14 cellular contexts compared by ENCODE assay signal in the genomic region with DNA sequence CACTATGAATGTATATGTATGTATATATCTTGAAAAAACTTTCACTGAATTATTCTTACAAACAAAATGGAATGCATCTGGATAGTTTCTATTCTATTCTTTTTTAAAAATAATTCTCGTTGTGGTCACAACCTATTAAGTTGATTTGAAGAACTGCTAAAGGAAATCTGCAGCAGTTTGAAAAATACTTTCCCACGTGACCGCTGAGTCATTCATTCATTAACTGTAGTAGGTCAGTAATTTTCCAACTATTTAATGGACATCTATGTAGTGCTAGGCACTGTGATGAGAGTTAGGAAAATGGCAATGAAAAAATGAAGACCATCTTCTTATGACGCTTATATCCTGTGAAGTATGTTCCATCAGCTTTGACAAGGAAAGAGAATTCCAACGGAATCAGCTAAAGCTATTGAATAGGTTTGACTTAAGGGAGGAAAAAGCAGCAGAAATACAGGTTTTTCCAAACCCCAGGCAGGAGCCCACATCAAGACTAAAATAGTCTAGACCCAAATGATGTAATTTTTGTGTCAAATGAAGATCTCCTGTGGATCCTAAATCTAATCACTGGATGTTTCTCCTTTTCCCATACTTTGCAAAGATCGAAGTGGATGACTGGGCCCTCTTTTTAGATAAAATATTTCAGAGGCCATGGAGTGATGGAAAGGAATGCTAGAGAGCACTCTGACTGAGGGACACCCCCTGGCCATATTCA. TPM values are rescaled to one million over a fixed set of nuclear protein-coding genes. Genes with fewer than 3 reads are reported as not detected.
DNase-seq lines count a peak whose midpoint lies in the region; ATAC-seq and TF ChIP-seq lines count a peak whose summit lies in the region.
"Had no signal": no experiment of that assay in that cellular context is flagged by ENCODE, and none has a peak within 500 bp of the region (broad histone marks: within the 10 kb centered on the region; RNA-seq: fewer than 3 reads in every experiment).

No MANE protein-coding gene starts in this region.

- no peaks in the 10 kb centered on the region for H3K9me3 Mint-ChIP-seq in naive thymus-derived CD4-positive, alpha-beta T cell
- no peaks in the 10 kb centered on the region for H3K9me3 Mint-ChIP-seq in stimulated activated naive B cell treated with anti-CD40 and anti-IgM and Interleukin-4, amounts not matched to agents 10 μg/mL and 1 μg/mL and 100 μg/mL, for 72 hours
- H3K9me3 Mint-ChIP-seq in T-helper 2 cell treated with Interferon-gamma antibody and Interleukin-4, amounts not matched to agents 5 μg/mL and 100 μg/mL, for 36 hours: no peaks in the 10 kb centered on the region
- H3K9me3 Mint-ChIP-seq: activated T-cell treated with anti-CD3 and anti-CD28 coated beads, Interleukin-2, amount 50 U/mL, for 72 hours; CD8-positive, alpha-beta memory T cell; effector memory CD8-positive, alpha-beta T cell had no signal

- H3K4me1 ChIP-seq in mammary epithelial cell (ENCODE audit: insufficient read depth, low read length): peaks cover 14% of the 10 kb centered on the region
- peaks cover 12 to 19% of the 10 kb centered on the region in 2 donors for H3K4me1 ChIP-seq in naive thymus-derived CD4-positive, alpha-beta T cell (ENCODE audit: control insufficient read depth in 2 of 2, insufficient read depth in 2 of 2, low read length in 2 of 2)

- no peak overlapping the region for H3K27ac ChIP-seq in mammary epithelial cell (ENCODE audit: insufficient read depth, low read depth, low read length)
- no peak overlapping the region for H3K27ac ChIP-seq in naive thymus-derived CD4-positive, alpha-beta T cell (ENCODE audit: low read depth, low read length)

- WGBS in mammary epithelial cell (ENCODE audit: low coverage, missing lambda C conversion rate): 70% methylated on average over 6 of the region's 6 CpGs

- intact Hi-C loops in mammary epithelial cell (cut with micrococcal nuclease): loop anchor here (1.0 to 5.0 kb wide), 6 partner anchors 88 to 579 kb away; a partner anchor contains a TSS
- intact Hi-C loops in naive thymus-derived CD4-positive, alpha-beta T cell (cut with micrococcal nuclease): loop anchor here (1.0 to 5.0 kb wide), 8 partner anchors 16 to 247 kb away; no protein-coding TSS in a partner anchor

- H3K4me2 ChIP-seq in mammary epithelial cell (ENCODE audit: insufficient read depth, low read depth, low read length): peak overlapping the region; percentile 4

- CTCF ChIA-PET in mammary epithelial cell (lab: Charles Lee; ENCODE audit: low non-redundant PET): no interaction called here
- CTCF ChIA-PET in naive thymus-derived CD4-positive, alpha-beta T cell (lab: Charles Lee): interaction anchor here (0.6 to 7.0 kb wide), 10 partner anchors 12 to 249 kb away, joined by 3 to 83 read pairs (median 6); a partner anchor contains a TSS

- no peak overlapping the region for H2AFZ ChIP-seq in mammary epithelial cell (ENCODE audit: low read depth, low read length)

- H4K20me1 ChIP-seq in mammary epithelial cell (ENCODE audit: insufficient read depth, low read length): no peaks in the 10 kb centered on the region

- H3K36me3 Mint-ChIP-seq in naive thymus-derived CD4-positive, alpha-beta T cell: no peaks in the 10 kb centered on the region
- H3K36me3 Mint-ChIP-seq in stimulated activated naive B cell treated with anti-CD40 and anti-IgM and Interleukin-4, amounts not matched to agents 10 μg/mL and 1 μg/mL and 100 μg/mL, for 72 hours: no peaks in the 10 kb centered on the region
- H3K36me3 Mint-ChIP-seq in T-helper 2 cell treated with Interferon-gamma antibody and Interleukin-4, amounts not matched to agents 5 μg/mL and 100 μg/mL, for 36 hours (ENCODE audit: low read depth): no peaks in the 10 kb centered on the region
- H3K36me3 Mint-ChIP-seq: CD8-positive, alpha-beta memory T cell had no signal

- DNase-seq in EH (ENCODE audit: low read depth) (peak; percentile 76), NAMALWA (ENCODE audit: low spot score) (peak; percentile 25), mammary epithelial cell (no peak)
- DNase-seq in naive thymus-derived CD4-positive, alpha-beta T cell: no peak
- no peak for DNase-seq in stimulated activated naive B cell treated with anti-CD40 and anti-IgM and Interleukin-4, amounts not matched to agents 10 μg/mL and 1 μg/mL and 100 μg/mL, for 72 hours
- DNase-seq in T-helper 2 cell treated with Interferon-gamma antibody and Interleukin-4, amounts not matched to agents 5 μg/mL and 100 μg/mL, for 36 hours (ENCODE audit: low spot score): no peak
- DNase-seq: left cardiac atrium, NCI-H187 treated with DMSO at 0.1 percent for 48 hours had no signal

- in situ Hi-C loops in mammary epithelial cell (cut with MboI; ENCODE audit: low sequenced_read_pairs in 2 of 2): loop anchor here (5.0 to 10.0 kb wide), 2 partner anchors 189 to 246 kb away; no protein-coding TSS in a partner anchor

- H3K4me3 Mint-ChIP-seq in naive thymus-derived CD4-positive, alpha-beta T cell: peak overlapping the region in 3 of 10 donors; percentile 3 to 39 (median 38)
- no peak overlapping the region for H3K4me3 Mint-ChIP-seq in stimulated activated naive B cell treated with anti-CD40 and anti-IgM and Interleukin-4, amounts not matched to agents 10 μg/mL and 1 μg/mL and 100 μg/mL, for 72 hours
- H3K4me3 Mint-ChIP-seq in T-helper 2 cell treated with Interferon-gamma antibody and Interleukin-4, amounts not matched to agents 5 μg/mL and 100 μg/mL, for 36 hours: no peak overlapping the region
- H3K4me3 Mint-ChIP-seq: effector memory CD8-positive, alpha-beta T cell had no signal

- dilution Hi-C loops in mammary epithelial cell (cut with HindIII; ENCODE audit: low sequenced_read_pairs): loop anchor here (25.0 kb wide), 1 partner anchor 246 kb away; a partner anchor contains a TSS

- H3K27me3 Mint-ChIP-seq in naive thymus-derived CD4-positive, alpha-beta T cell: peaks cover 0 to 9% (median 0%) of the 10 kb centered on the region in 5 donors
- H3K27me3 Mint-ChIP-seq in stimulated activated naive B cell treated with anti-CD40 and anti-IgM and Interleukin-4, amounts not matched to agents 10 μg/mL and 1 μg/mL and 100 μg/mL, for 72 hours: peaks cover 4 to 6% of the 10 kb centered on the region in 2 donors
- H3K27me3 Mint-ChIP-seq in T-helper 2 cell treated with Interferon-gamma antibody and Interleukin-4, amounts not matched to agents 5 μg/mL and 100 μg/mL, for 36 hours (ENCODE audit: low read depth): peaks cover 10% of the 10 kb centered on the region
- H3K27me3 Mint-ChIP-seq: effector memory CD8-positive, alpha-beta T cell had no signal

- H3K4me1 Mint-ChIP-seq in naive thymus-derived CD4-positive, alpha-beta T cell: peaks cover 12 to 48% (median 35%) of the 10 kb centered on the region in 7 donors
- H3K4me1 Mint-ChIP-seq in stimulated activated naive B cell treated with anti-CD40 and anti-IgM and Interleukin-4, amounts not matched to agents 10 μg/mL and 1 μg/mL and 100 μg/mL, for 72 hours: peaks cover 4 to 20% of the 10 kb centered on the region in 2 donors
- H3K4me1 Mint-ChIP-seq in T-helper 2 cell treated with Interferon-gamma antibody and Interleukin-4, amounts not matched to agents 5 μg/mL and 100 μg/mL, for 36 hours (ENCODE audit: low read depth): peaks cover 25% of the 10 kb centered on the region

- no peak overlapping the region for H3K9ac ChIP-seq in mammary epithelial cell (ENCODE audit: insufficient read depth, low read length)

- H3K79me2 ChIP-seq in mammary epithelial cell (ENCODE audit: insufficient read depth, low read length): no peaks in the 10 kb centered on the region

- H3K27ac Mint-ChIP-seq in naive thymus-derived CD4-positive, alpha-beta T cell: peak overlapping the region in 8 of 9 donors; percentile 10 to 86 (median 64)
- no peak overlapping the region for H3K27ac Mint-ChIP-seq in stimulated activated naive B cell treated with anti-CD40 and anti-IgM and Interleukin-4, amounts not matched to agents 10 μg/mL and 1 μg/mL and 100 μg/mL, for 72 hours
- no peak overlapping the region for H3K27ac Mint-ChIP-seq in T-helper 2 cell treated with Interferon-gamma antibody and Interleukin-4, amounts not matched to agents 5 μg/mL and 100 μg/mL, for 36 hours

- H3K9me3 ChIP-seq in mammary epithelial cell (replicated peaks; ENCODE audit: insufficient read depth, low read length): no peaks in the 10 kb centered on the region
- no peaks in the 10 kb centered on the region for H3K9me3 ChIP-seq in naive thymus-derived CD4-positive, alpha-beta T cell (ENCODE audit: control insufficient read depth in 2 of 3, low read length in 3 of 3)
- H3K9me3 ChIP-seq: heart right ventricle had no signal

- TF ChIP-seq CTCF in mammary epithelial cell (conservative IDR thresholded peaks at IDR 0.05 in 1 of 2, IDR thresholded peaks at IDR 0.05 in 1 of 2; ENCODE audit: extremely low read depth in 1 of 2, insufficient read depth in 1 of 2, low read depth in 1 of 2, low read length in 2 of 2): no peak

- ATAC-seq in naive thymus-derived CD4-positive, alpha-beta T cell: no peak
- no peak for ATAC-seq in stimulated activated naive B cell treated with anti-CD40 and anti-IgM and Interleukin-4, amounts not matched to agents 10 μg/mL and 1 μg/mL and 100 μg/mL, for 72 hours (replicated peaks)
- no peak for ATAC-seq in GM21529 (IDR thresholded peaks at IDR 0.05; ENCODE audit: unreplicated experiment)
- no peak for ATAC-seq in HG03139 (IDR thresholded peaks at IDR 0.05; ENCODE audit: unreplicated experiment)
- ATAC-seq: activated T-cell treated with anti-CD3 and anti-CD28 coated beads, Interleukin-2, amount 50 U/mL, for 72 hours; effector memory CD8-positive, alpha-beta T cell had no signal

- POLR2A ChIA-PET in naive thymus-derived CD4-positive, alpha-beta T cell (lab: Charles Lee): interaction anchor here (0.6 to 3.3 kb wide), 8 partner anchors 15 to 161 kb away, joined by 3 to 20 read pairs (median 4); a partner anchor contains a TSS

- H3K4me3 ChIP-seq in mammary epithelial cell (replicated peaks in 1 of 3; ENCODE audit: insufficient read depth in 1 of 3, low read depth in 2 of 3, low read length in 3 of 3): no peak overlapping the region
- no peak overlapping the region for H3K4me3 ChIP-seq in naive thymus-derived CD4-positive, alpha-beta T cell (ENCODE audit: low read length)
- H3K4me3 ChIP-seq: heart right ventricle had no signal

- H3K36me3 ChIP-seq in mammary epithelial cell (ENCODE audit: insufficient read depth, low read length): no peaks in the 10 kb centered on the region
- peaks cover 0 to 3% (median 0%) of the 10 kb centered on the region in 3 experiments for H3K36me3 ChIP-seq in naive thymus-derived CD4-positive, alpha-beta T cell (ENCODE audit: control insufficient read depth in 2 of 3, insufficient read depth in 3 of 3, low read length in 3 of 3)
- H3K36me3 ChIP-seq: heart right ventricle had no signal

- no TSS peak for BruUV-seq in mammary epithelial cell (replicated peaks; lab: Mats Ljungman, UMichigan)

- no peaks in the 10 kb centered on the region for H3K27me3 ChIP-seq in mammary epithelial cell (ENCODE audit: insufficient read depth, low read length)
- H3K27me3 ChIP-seq in naive thymus-derived CD4-positive, alpha-beta T cell (ENCODE audit: control insufficient read depth in 2 of 2, insufficient read depth in 2 of 2, low read length in 2 of 2): no peaks in the 10 kb centered on the region

RNA-seq across cellular contexts. Expression of a gene that starts 4.1 kb away (rescaled TPM):
- 10 to 100 TPM; 16.3 to 17.6 TPM for total RNA-seq in mammary epithelial cell
- polyA plus RNA-seq in mammary epithelial cell: 10.5 TPM
- polyA minus RNA-seq in mammary epithelial cell: 13.2 TPM
- total RNA-seq in naive thymus-derived CD4-positive, alpha-beta T cell: 10 to 100 TPM in 2 of 5 experiments, 1 to 10 TPM in 3; 2.4 to 13.8 (median 6.0) TPM
- 1 to 10 TPM; 1.9 to 5.2 TPM for polyA plus RNA-seq in naive thymus-derived CD4-positive, alpha-beta T cell

RNA-seq across cellular contexts. Expression of a gene that starts 54.1 kb away (rescaled TPM):
- 1 to 10 TPM in 1 of 2 donors, under 1 TPM in 1; 0.17 to 3.4 TPM for total RNA-seq in mammary epithelial cell
- 1.4 TPM for polyA plus RNA-seq in mammary epithelial cell
- 2.2 TPM for polyA minus RNA-seq in mammary epithelial cell
- 10 to 100 TPM in 3 of 5 experiments, 1 to 10 TPM in 2; 7.5 to 46.2 (median 21.6) TPM for total RNA-seq in naive thymus-derived CD4-positive, alpha-beta T cell
- polyA plus RNA-seq in naive thymus-derived CD4-positive, alpha-beta T cell: 10 to 100 TPM; 32.1 to 39.2 TPM

Comparison
In these comparisons a context has a peak if more than half of its experiments do, and no peak if none do; other contexts are left out.
1. DNase-seq: peak in EH (single experiment) and NAMALWA (single experiment); none in mammary epithelial cell (single experiment), naive thymus-derived CD4-positive, alpha-beta T cell (0 of 9), stimulated activated naive B cell treated with anti-CD40 and anti-IgM and Interleukin-4, amounts not matched to agents 10 μg/mL and 1 μg/mL and 100 μg/mL, for 72 hours (single experiment) and T-helper 2 cell treated with Interferon-gamma antibody and Interleukin-4, amounts not matched to agents 5 μg/mL and 100 μg/mL, for 36 hours (single experiment).
2. H3K27ac Mint-ChIP-seq: peak in naive thymus-derived CD4-positive, alpha-beta T cell (8 of 9); none in stimulated activated naive B cell treated with anti-CD40 and anti-IgM and Interleukin-4, amounts not matched to agents 10 μg/mL and 1 μg/mL and 100 μg/mL, for 72 hours (single experiment) and T-helper 2 cell treated with Interferon-gamma antibody and Interleukin-4, amounts not matched to agents 5 μg/mL and 100 μg/mL, for 36 hours (single experiment).